8 cellular contexts compared by ENCODE assay signal in genomic region chr1:19209439-19209989, GRCh38. TPM values are rescaled to one million over a fixed set of nuclear protein-coding genes. Genes with fewer than 3 reads are reported as not detected.
DNase-seq lines count a peak whose midpoint lies in the region; ATAC-seq and TF ChIP-seq lines count a peak whose summit lies in the region.

No MANE protein-coding gene starts in this region.

- peak; percentile 40 for ATAC-seq in HG03342 (IDR thresholded peaks at IDR 0.05; ENCODE audit: unreplicated experiment)

- H3K4me1 Mint-ChIP-seq in dendritic cell treated with granulocyte-macrophage colony-stimulating factor and Interleukin-4, amounts not matched to agents 40 ng/mL and 50 ng/mL, for 4 days (ENCODE audit: low read depth): peaks cover 59% of the 10 kb centered on the region

- H3K4me3 Mint-ChIP-seq in dendritic cell treated with granulocyte-macrophage colony-stimulating factor and Interleukin-4, amounts not matched to agents 40 ng/mL and 50 ng/mL, for 4 days: peak overlapping the region; percentile 84

- peak; percentile 20 for DNase-seq in T-helper 9 cell
- peak in 1 of 2 donors; percentile 86 for DNase-seq in lower leg skin (ENCODE audit: low spot score in 2 of 2)
- DNase-seq in stimulated activated CD8-positive, alpha-beta memory T cell treated with anti-CD3 and anti-CD28 coated beads, Interleukin-12 subunit alpha, Interleukin-12 subunit beta, amount 100 ng/mL, for 1 hour (ENCODE audit: low read depth): peak; percentile 11
- DNase-seq in AG08395 (ENCODE audit: low spot score): no peak

- H3K27ac ChIP-seq in C4-2B: peak overlapping the region; percentile 82

- TF ChIP-seq POLR2A in GM19099 (IDR thresholded peaks at IDR 0.05; ENCODE audit: extremely low read depth, insufficient read length, low read depth) (peak; percentile 6), lower leg skin (IDR thresholded peaks at IDR 0.05) (no peak)

- TF ChIP-seq CTCF in C4-2B (conservative IDR thresholded peaks at IDR 0.05): no peak
- TF ChIP-seq CTCF in lower leg skin (IDR thresholded peaks at IDR 0.05): no peak

- H3K4me3 ChIP-seq in lower leg skin (ENCODE audit: low read depth, poor library complexity, severe bottlenecking): peak overlapping the region; percentile 70

- H3K27me3 Mint-ChIP-seq in dendritic cell treated with granulocyte-macrophage colony-stimulating factor and Interleukin-4, amounts not matched to agents 40 ng/mL and 50 ng/mL, for 4 days: no peaks in the 10 kb centered on the region

- intact Hi-C loops in dendritic cell treated with granulocyte-macrophage colony-stimulating factor and Interleukin-4, amounts not matched to agents 40 ng/mL and 50 ng/mL, for 4 days (cut with micrococcal nuclease): no loop called here
- intact Hi-C loops in lower leg skin (cut with DNase I; ENCODE audit: low total_unique reads): no loop called here

- peak overlapping the region; percentile 93 for H3K27ac Mint-ChIP-seq in dendritic cell treated with granulocyte-macrophage colony-stimulating factor and Interleukin-4, amounts not matched to agents 40 ng/mL and 50 ng/mL, for 4 days

- H3K36me3 Mint-ChIP-seq in dendritic cell treated with granulocyte-macrophage colony-stimulating factor and Interleukin-4, amounts not matched to agents 40 ng/mL and 50 ng/mL, for 4 days (ENCODE audit: low read depth): peaks cover 44% of the 10 kb centered on the region

- WGBS in lower leg skin, 2 donors: 0 to 1% methylated on average over 23 to 28 of the region's 28 CpGs

- H3K9me3 Mint-ChIP-seq in dendritic cell treated with granulocyte-macrophage colony-stimulating factor and Interleukin-4, amounts not matched to agents 40 ng/mL and 50 ng/mL, for 4 days: no peaks in the 10 kb centered on the region

RNA-seq across cellular contexts. Expression of gene UBR4, which starts 0.6 kb away (rescaled TPM):
- total RNA-seq in lower leg skin: 100 to 1,000 TPM; 255 to 380 (median 329) TPM

RNA-seq across cellular contexts. Expression of gene EMC1, which starts 41.8 kb away (rescaled TPM):
- total RNA-seq in lower leg skin: 10 to 100 TPM; 26.7 to 31.8 (median 30.2) TPM

RNA-seq across cellular contexts. Expression of gene MRTO4, which starts 42.1 kb away (rescaled TPM):
- 10 to 100 TPM; 12.4 to 26.4 (median 20.9) TPM for total RNA-seq in lower leg skin
